Comparison of ENCODE assay signal across 8 cellular contexts in genomic region chr1:28259252-28259934, GRCh38.
DNase-seq lines count a peak whose midpoint lies in the region; ATAC-seq lines count a peak whose summit lies in the region.

Gene SESN2, plus strand, starts transcription at chr1:28259518. Its CDS starts 330 bp downstream, at chr1:28259848.

- H3K4me3 ChIP-seq in BLaER1: peak within 1 kb of the TSS; percentile 97

- H3K4me2 ChIP-seq in BLaER1: peak within 1 kb of the TSS; percentile 95

- no peaks in the 10 kb centered on the region for H3K36me3 ChIP-seq in BLaER1

- no peaks in the 10 kb centered on the region for H3K27me3 ChIP-seq in BLaER1

- peaks cover 44% of the 10 kb centered on the region for H4K20me1 ChIP-seq in BLaER1

- peaks cover 23% of the 10 kb centered on the region for H3K4me1 ChIP-seq in BLaER1

- DNase-seq in NCI-H69 (lab: John Stamatoyannopoulos, UW) (peak; percentile 96), cortex of kidney (lab: John Stamatoyannopoulos, UW) (peak; percentile 45), left kidney (ENCODE audit: low read depth, low spot score) (peak; percentile 99)
- DNase-seq in activated CD4-positive, alpha-beta T cell treated with anti-CD3 and anti-CD28 coated beads, Interleukin-2, amount 50 U/mL, for 1 hour: peak; percentile 99
- DNase-seq in stimulated activated CD4-positive, alpha-beta T cell treated with anti-CD3 and anti-CD28 coated beads, Interleukin-2, amount 100 ng/mL, for 24 hours: peak; percentile 99 to 100

- H3K27ac ChIP-seq in BLaER1: peak within 1 kb of the TSS; percentile 87

- ATAC-seq in GM19328 (IDR thresholded peaks at IDR 0.05; ENCODE audit: unreplicated experiment) (peak; percentile 96), HG03520 (IDR thresholded peaks at IDR 0.05; ENCODE audit: unreplicated experiment) (peak; percentile 89)

- peak within 1 kb of the TSS; percentile 88 for H3K9ac ChIP-seq in BLaER1

- H3K9me3 ChIP-seq in BLaER1: no peaks in the 10 kb centered on the region

Comparison
In these comparisons a context has a peak if more than half of its experiments do, and no peak if none do; other contexts are left out.
1. Peak in every context shown above with its lines: DNase-seq, ATAC-seq, H3K4me3 ChIP-seq and H3K27ac ChIP-seq.
2. DNase-seq: peak in every context shown above with its lines; median percentile 100 in stimulated activated CD4-positive, alpha-beta T cell treated with anti-CD3 and anti-CD28 coated beads, Interleukin-2, amount 100 ng/mL, for 24 hours; 99 in activated CD4-positive, alpha-beta T cell treated with anti-CD3 and anti-CD28 coated beads, Interleukin-2, amount 50 U/mL, for 1 hour; 99 in left kidney; 96 in NCI-H69; 45 in cortex of kidney.